In the genomic region with DNA sequence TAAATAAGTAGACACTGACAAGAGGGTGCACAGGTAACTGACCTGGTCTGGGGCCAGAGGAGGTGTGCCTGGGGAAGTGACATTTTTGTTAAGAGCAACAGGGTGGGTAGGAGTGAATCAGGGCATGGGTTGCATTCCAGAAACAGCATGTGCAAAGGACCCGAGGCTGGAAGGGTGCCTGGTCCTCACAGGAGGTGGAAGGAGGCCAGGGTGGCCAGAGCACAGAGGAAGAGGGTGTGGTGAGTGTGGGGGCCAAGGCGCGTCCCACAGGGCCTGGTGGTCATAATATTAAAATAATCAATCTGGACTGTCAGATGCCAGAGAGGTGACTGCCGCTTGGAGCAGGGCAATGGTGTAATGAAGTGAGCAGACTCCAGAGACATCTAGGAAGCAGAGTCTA, we compare ENCODE assay signal across 19 cellular contexts. TPM values are rescaled to one million over a fixed set of nuclear protein-coding genes. Genes with fewer than 3 reads are reported as not detected.
DNase-seq lines count a peak whose midpoint lies in the region; ATAC-seq, FAIRE-seq and TF ChIP-seq lines count a peak whose summit lies in the region.
"Had no signal": no experiment of that assay in that cellular context is flagged by ENCODE, and none has a peak within 500 bp of the region (broad histone marks: within the 10 kb centered on the region; RNA-seq: fewer than 3 reads in every experiment).

No MANE protein-coding gene starts in this region.

- intact Hi-C loops in ascending aorta (cut with DNase I) = loop anchor here (2.0 kb wide), 1 partner anchor 18 kb away; no protein-coding TSS in a partner anchor

- TF ChIP-seq POLR2A in H54 (IDR thresholded peaks at IDR 0.05; ENCODE audit: low read depth, low read length) = no peak

- H3K27ac ChIP-seq in ascending aorta = peak overlapping the region; percentile 74 to 75
- H3K27ac ChIP-seq in right atrium auricular region = peak overlapping the region; percentile 73 to 84
- peak overlapping the region; percentile 74 to 78 for H3K27ac ChIP-seq in thoracic aorta
- H3K27ac ChIP-seq: neural progenitor cell, right lobe of liver had no signal

- DNase-seq in H54 (ENCODE audit: insufficient read length, low spot score) = peak; percentile 74
- DNase-seq in ascending aorta (ENCODE audit: low spot score in 2 of 2) = peak in 1 of 2 donors; percentile 80
- DNase-seq in right atrium auricular region (ENCODE audit: low spot score) = no peak
- DNase-seq in thoracic aorta (ENCODE audit: low spot score) = no peak
- DNase-seq in NCI-H69 (lab: John Stamatoyannopoulos, UW) = no peak
- DNase-seq in D721Med (ENCODE audit: insufficient read length, low spot score) = no peak
- no peak for DNase-seq in NCI-H82 treated with DMSO at 0.1 percent for 48 hours (lab: John Stamatoyannopoulos, UW; ENCODE audit: unreplicated experiment)
- DNase-seq in NCI-H1105 treated with DMSO at 0.1 percent for 48 hours (lab: John Stamatoyannopoulos, UW) = no peak
- DNase-seq: activated CD4-positive, CD25-positive, alpha-beta regulatory T cell treated with anti-CD3 and anti-CD28 coated beads, Interleukin-2, amount 50 U/mL, for 72 hours; cerebellar nuclear complex; endodermal cell; gastrocnemius medialis; immature natural killer cell; NCI-H1092; SIG-M5; stimulated activated CD4-positive, alpha-beta T cell treated with anti-CD3 and anti-CD28 coated beads, Interleukin-2, amount 100 ng/mL, for 24 hours; T-helper 2 cell had no signal

- no peak for TF ChIP-seq CTCF in ascending aorta (IDR thresholded peaks at IDR 0.05)
- TF ChIP-seq CTCF in right atrium auricular region (IDR thresholded peaks at IDR 0.05) = no peak
- TF ChIP-seq CTCF in thoracic aorta (IDR thresholded peaks at IDR 0.05) = no peak
- TF ChIP-seq CTCF in D721Med (IDR thresholded peaks at IDR 0.05; ENCODE audit: insufficient read depth, missing control alignments) = no peak

- H3K36me3 ChIP-seq in ascending aorta (no peaks in the 10 kb centered on the region), right atrium auricular region (peaks cover 3% of the 10 kb centered on the region), thoracic aorta (no peaks in the 10 kb centered on the region)
- H3K36me3 ChIP-seq: gastrocnemius medialis, neural progenitor cell, right lobe of liver had no signal

- no peaks in the 10 kb centered on the region for H3K9me3 ChIP-seq in ascending aorta
- H3K9me3 ChIP-seq in right atrium auricular region = no peaks in the 10 kb centered on the region
- no peaks in the 10 kb centered on the region for H3K9me3 ChIP-seq in thoracic aorta
- H3K9me3 ChIP-seq: gastrocnemius medialis, right lobe of liver had no signal

- no peak for ATAC-seq in thoracic aorta (ENCODE audit: insufficient number of reproducible peaks, low FRiP score, low read depth)
- ATAC-seq: gastrocnemius medialis, right lobe of liver had no signal

- peaks cover 15 to 38% of the 10 kb centered on the region in 2 donors for H3K4me1 ChIP-seq in ascending aorta
- H3K4me1 ChIP-seq in right atrium auricular region = peaks cover 0 to 62% of the 10 kb centered on the region in 2 donors
- H3K4me1 ChIP-seq in thoracic aorta (ENCODE audit: control insufficient read depth in 1 of 2, low read depth in 2 of 2) = peaks cover 27 to 53% of the 10 kb centered on the region in 2 donors
- H3K4me1 ChIP-seq: right lobe of liver had no signal

- H3K27me3 ChIP-seq in ascending aorta (no peaks in the 10 kb centered on the region), right atrium auricular region (no peaks in the 10 kb centered on the region), thoracic aorta (replicated peaks; ENCODE audit: insufficient read depth) (no peaks in the 10 kb centered on the region)
- H3K27me3 ChIP-seq: gastrocnemius medialis, neural progenitor cell, right lobe of liver had no signal

- H3K4me3 ChIP-seq in ascending aorta = no peak overlapping the region
- no peak overlapping the region for H3K4me3 ChIP-seq in right atrium auricular region
- no peak overlapping the region for H3K4me3 ChIP-seq in thoracic aorta
- H3K4me3 ChIP-seq: gastrocnemius medialis, neural progenitor cell, right lobe of liver had no signal

- no peak for FAIRE-seq in H54 (lab: Jason Lieb, UNC)
- FAIRE-seq in D721Med (lab: Jason Lieb, UNC) = no peak

RNA-seq across cellular contexts. Expression of a gene that starts 14.3 kb away (rescaled TPM):
- 89.0 TPM for total RNA-seq in ascending aorta
- 10 to 100 TPM; 59.9 to 95.6 TPM for total RNA-seq in right atrium auricular region
- 10 to 100 TPM; 87.1 to 89.2 TPM for total RNA-seq in thoracic aorta
